Comparison of ENCODE assay signal across 8 cellular contexts in the genomic region with DNA sequence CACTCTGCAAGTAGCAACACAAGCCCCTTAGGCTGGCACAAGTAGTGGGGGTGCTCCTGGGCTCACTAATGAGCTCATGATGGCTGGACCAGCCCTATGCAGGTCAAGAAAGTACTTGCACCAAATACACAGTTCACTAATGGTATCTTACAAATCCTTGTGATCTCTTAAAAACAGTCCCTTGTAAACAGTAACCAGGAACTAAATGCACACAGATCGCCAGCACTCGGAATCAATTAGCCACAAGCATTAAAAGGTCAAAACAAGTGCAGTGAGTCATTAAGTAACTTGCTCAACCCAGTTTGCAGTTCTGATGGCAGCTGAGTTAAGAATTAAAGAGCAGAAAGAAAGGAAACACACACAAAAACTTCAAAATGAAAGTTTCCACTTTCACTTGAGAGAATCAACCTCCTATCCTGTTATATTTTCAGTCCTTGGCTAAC. TPM values are rescaled to one million over a fixed set of nuclear protein-coding genes. Genes with fewer than 3 reads are reported as not detected.
DNase-seq lines count a peak whose midpoint lies in the region; ATAC-seq and TF ChIP-seq lines count a peak whose summit lies in the region.

No MANE protein-coding gene starts in this region.

- intact Hi-C loops in ascending aorta (cut with DNase I), result no loop called here

- POLR2A ChIA-PET in activated CD4-positive, alpha-beta memory T cell treated with anti-CD3 and anti-CD28 coated beads, Interleukin-2, amount 10 ng/mL, durations not matched to agents 7 days and 5 days (lab: Charles Lee), result interaction anchor here (0.7 to 2.9 kb wide), 11 partner anchors 10 to 158 kb away, joined by 3 to 22 read pairs (median 8); a partner anchor contains a TSS

- H3K4me3 ChIP-seq in fibroblast of villous mesenchyme (ENCODE audit: low read depth, low read length) (no peak overlapping the region), ascending aorta (no peak overlapping the region)

- ATAC-seq in GM21515 (IDR thresholded peaks at IDR 0.05; ENCODE audit: unreplicated experiment), result peak; percentile 63

- no peaks in the 10 kb centered on the region for H3K36me3 ChIP-seq in ascending aorta

- DNase-seq in ELR (ENCODE audit: low read depth) (peak; percentile 75), HT1080 (ENCODE audit: low read depth) (peak; percentile 74), fibroblast of villous mesenchyme (ENCODE audit: low read depth) (peak; percentile 98), nucleus accumbens (lab: John Stamatoyannopoulos, UW) (no peak), ascending aorta (ENCODE audit: low spot score in 2 of 2) (no peak)
- DNase-seq in activated CD4-positive, alpha-beta memory T cell treated with anti-CD3 and anti-CD28 coated beads, Interleukin-2, amount 10 ng/mL, durations not matched to agents 7 days and 5 days, result peak; percentile 45
- DNase-seq in stimulated activated CD4-positive, alpha-beta T cell treated with anti-CD3 and anti-CD28 coated beads, Interleukin-2, amount 100 ng/mL, for 4 hours (ENCODE audit: low read depth), result peak; percentile 28

- H3K27ac Mint-ChIP-seq in activated CD4-positive, alpha-beta memory T cell treated with anti-CD3 and anti-CD28 coated beads, Interleukin-2, amount 10 ng/mL, durations not matched to agents 7 days and 5 days, result peak overlapping the region; percentile 65

- CTCF ChIA-PET in activated CD4-positive, alpha-beta memory T cell treated with anti-CD3 and anti-CD28 coated beads, Interleukin-2, amount 10 ng/mL, durations not matched to agents 7 days and 5 days (lab: Charles Lee), result interaction anchor here (1.2 to 1.7 kb wide), 6 partner anchors 25 to 230 kb away, joined by 4 to 9 read pairs (median 6); a partner anchor contains a TSS

- H3K4me1 ChIP-seq in ascending aorta, result no peaks in the 10 kb centered on the region

- H3K4me1 Mint-ChIP-seq in activated CD4-positive, alpha-beta memory T cell treated with anti-CD3 and anti-CD28 coated beads, Interleukin-2, amount 10 ng/mL, durations not matched to agents 7 days and 5 days, result peaks cover 65% of the 10 kb centered on the region

- H3K27me3 ChIP-seq in ascending aorta, result no peaks in the 10 kb centered on the region

- H3K9me3 ChIP-seq in ascending aorta, result no peaks in the 10 kb centered on the region

- H3K4me3 Mint-ChIP-seq in activated CD4-positive, alpha-beta memory T cell treated with anti-CD3 and anti-CD28 coated beads, Interleukin-2, amount 10 ng/mL, durations not matched to agents 7 days and 5 days, result peak overlapping the region; percentile 13

- H3K9me3 Mint-ChIP-seq in activated CD4-positive, alpha-beta memory T cell treated with anti-CD3 and anti-CD28 coated beads, Interleukin-2, amount 10 ng/mL, durations not matched to agents 7 days and 5 days, result no peaks in the 10 kb centered on the region

- TF ChIP-seq CTCF in fibroblast of villous mesenchyme (IDR thresholded peaks at IDR 0.05; ENCODE audit: insufficient read depth, low read depth, low read length), result no peak
- no peak for TF ChIP-seq CTCF in ascending aorta (IDR thresholded peaks at IDR 0.05)

- no peak overlapping the region for H3K27ac ChIP-seq in ascending aorta

- peaks cover 2% of the 10 kb centered on the region for H3K27me3 Mint-ChIP-seq in activated CD4-positive, alpha-beta memory T cell treated with anti-CD3 and anti-CD28 coated beads, Interleukin-2, amount 10 ng/mL, durations not matched to agents 7 days and 5 days

- peaks cover 71% of the 10 kb centered on the region for H3K36me3 Mint-ChIP-seq in activated CD4-positive, alpha-beta memory T cell treated with anti-CD3 and anti-CD28 coated beads, Interleukin-2, amount 10 ng/mL, durations not matched to agents 7 days and 5 days (ENCODE audit: low read depth)

RNA-seq across cellular contexts. Expression of a gene that starts 43.2 kb away (rescaled TPM):
- 9.0 and 14.6 TPM in 2 replicates for total RNA-seq in HT1080 (2014; rRNA removed; shearing (Covaris generic))
- 14.0 and 20.4 TPM in 2 replicates for polyA plus RNA-seq in HT1080 (2015; cell fraction: cytosol; rRNA removed)
- 17.9 and 23.5 TPM in 2 replicates for polyA plus RNA-seq in HT1080 (2015; cell fraction: nucleus; rRNA removed)
- 10 to 100 TPM; 71.3 TPM for total RNA-seq in activated CD4-positive, alpha-beta memory T cell treated with anti-CD3 and anti-CD28 coated beads, Interleukin-2, amount 10 ng/mL, durations not matched to agents 7 days and 5 days
- total RNA-seq in fibroblast of villous mesenchyme (5.5 and 6.5 TPM in 2 replicates), ascending aorta (16.8 TPM)

Comparison
In these comparisons a context has a peak if more than half of its experiments do, and no peak if none do; other contexts are left out.
1. DNase-seq: peak in ELR (single experiment), HT1080 (single experiment), activated CD4-positive, alpha-beta memory T cell treated with anti-CD3 and anti-CD28 coated beads, Interleukin-2, amount 10 ng/mL, durations not matched to agents 7 days and 5 days (single experiment), fibroblast of villous mesenchyme (single experiment) and stimulated activated CD4-positive, alpha-beta T cell treated with anti-CD3 and anti-CD28 coated beads, Interleukin-2, amount 100 ng/mL, for 4 hours (single experiment); none in nucleus accumbens (0 of 56) and ascending aorta (0 of 2).